In genomic region chrX:49656554-49656953, GRCh38 we compare ENCODE assay signal across 20 cellular contexts.
DNase-seq lines count a peak whose midpoint lies in the region; ATAC-seq and TF ChIP-seq lines count a peak whose summit lies in the region.
"Had no signal": no experiment of that assay in that cellular context is flagged by ENCODE, and none has a peak within 500 bp of the region (broad histone marks: within the 10 kb centered on the region; RNA-seq: fewer than 3 reads in every experiment).

No MANE protein-coding gene starts in this region.

- TF ChIP-seq CTCF in nephron progenitor cell (IDR thresholded peaks at IDR 0.05) = no peak

- ATAC-seq in GM18909 (IDR thresholded peaks at IDR 0.05; ENCODE audit: poor library complexity, unreplicated experiment) (peak; percentile 70), GM21619 (IDR thresholded peaks at IDR 0.05; ENCODE audit: unreplicated experiment) (peak; percentile 69), HG03342 (IDR thresholded peaks at IDR 0.05; ENCODE audit: unreplicated experiment) (peak; percentile 67)
- peak; percentile 42 to 45 for ATAC-seq in stimulated activated naive B cell treated with anti-CD40 and anti-IgM and Interleukin-4, amounts not matched to agents 10 μg/mL and 1 μg/mL and 100 μg/mL, for 72 hours (replicated peaks)
- ATAC-seq: PC-3 had no signal

- H3K4me3 Mint-ChIP-seq in stimulated activated naive B cell treated with anti-CD40 and anti-IgM and Interleukin-4, amounts not matched to agents 10 μg/mL and 1 μg/mL and 100 μg/mL, for 72 hours = no peak overlapping the region
- no peak overlapping the region for H3K4me3 Mint-ChIP-seq in nephron progenitor cell
- H3K4me3 Mint-ChIP-seq: CD4-positive, alpha-beta memory T cell; T-helper 2 cell treated with Interferon-gamma antibody and Interleukin-4, amounts not matched to agents 5 μg/mL and 100 μg/mL, for 36 hours had no signal

- no peaks in the 10 kb centered on the region for H3K36me3 Mint-ChIP-seq in stimulated activated naive B cell treated with anti-CD40 and anti-IgM and Interleukin-4, amounts not matched to agents 10 μg/mL and 1 μg/mL and 100 μg/mL, for 72 hours
- no peaks in the 10 kb centered on the region for H3K36me3 Mint-ChIP-seq in nephron progenitor cell (ENCODE audit: low read depth)
- H3K36me3 Mint-ChIP-seq: CD4-positive, alpha-beta memory T cell had no signal

- no peak for DNase-seq in stimulated activated naive B cell treated with anti-CD40 and anti-IgM and Interleukin-4, amounts not matched to agents 10 μg/mL and 1 μg/mL and 100 μg/mL, for 72 hours
- no peak for DNase-seq in stimulated activated CD4-positive, alpha-beta T cell treated with anti-CD3 and anti-CD28 coated beads, Interleukin-15, amount 100 ng/mL, for 24 hours
- no peak for DNase-seq in medulla oblongata (ENCODE audit: extremely low spot score)
- DNase-seq in nephron progenitor cell = no peak
- DNase-seq: BE2C; CD4-positive, alpha-beta memory T cell; DMS79; IMR-90; MV-4-11; NCI-H1436; NCI-H2107; NCI-H345; NCI-H69; NK-92 treated with Interleukin-12 subunit alpha and Interleukin-12 subunit beta, amount 100 ng/mL, for 24 hours; PC-3; SW 1271 had no signal

- no peaks in the 10 kb centered on the region for H3K9me3 Mint-ChIP-seq in stimulated activated naive B cell treated with anti-CD40 and anti-IgM and Interleukin-4, amounts not matched to agents 10 μg/mL and 1 μg/mL and 100 μg/mL, for 72 hours
- H3K9me3 Mint-ChIP-seq in nephron progenitor cell = peaks cover 52% of the 10 kb centered on the region
- H3K9me3 Mint-ChIP-seq: T-helper 2 cell treated with Interferon-gamma antibody and Interleukin-4, amounts not matched to agents 5 μg/mL and 100 μg/mL, for 36 hours had no signal

- H3K27ac Mint-ChIP-seq in stimulated activated naive B cell treated with anti-CD40 and anti-IgM and Interleukin-4, amounts not matched to agents 10 μg/mL and 1 μg/mL and 100 μg/mL, for 72 hours = no peak overlapping the region
- no peak overlapping the region for H3K27ac Mint-ChIP-seq in nephron progenitor cell
- H3K27ac Mint-ChIP-seq: CD4-positive, alpha-beta memory T cell; T-helper 2 cell treated with Interferon-gamma antibody and Interleukin-4, amounts not matched to agents 5 μg/mL and 100 μg/mL, for 36 hours had no signal

- H3K4me1 Mint-ChIP-seq in stimulated activated naive B cell treated with anti-CD40 and anti-IgM and Interleukin-4, amounts not matched to agents 10 μg/mL and 1 μg/mL and 100 μg/mL, for 72 hours = peaks cover 0 to 2% of the 10 kb centered on the region in 2 donors
- H3K4me1 Mint-ChIP-seq in nephron progenitor cell = no peaks in the 10 kb centered on the region
- H3K4me1 Mint-ChIP-seq: CD4-positive, alpha-beta memory T cell had no signal

- peaks cover 0 to 16% of the 10 kb centered on the region in 2 donors for H3K27me3 Mint-ChIP-seq in stimulated activated naive B cell treated with anti-CD40 and anti-IgM and Interleukin-4, amounts not matched to agents 10 μg/mL and 1 μg/mL and 100 μg/mL, for 72 hours
- H3K27me3 Mint-ChIP-seq in nephron progenitor cell (ENCODE audit: low read depth, poor library complexity) = peaks cover 6% of the 10 kb centered on the region
